Comparison of ENCODE assay signal across 6 cellular contexts in the genomic region with DNA sequence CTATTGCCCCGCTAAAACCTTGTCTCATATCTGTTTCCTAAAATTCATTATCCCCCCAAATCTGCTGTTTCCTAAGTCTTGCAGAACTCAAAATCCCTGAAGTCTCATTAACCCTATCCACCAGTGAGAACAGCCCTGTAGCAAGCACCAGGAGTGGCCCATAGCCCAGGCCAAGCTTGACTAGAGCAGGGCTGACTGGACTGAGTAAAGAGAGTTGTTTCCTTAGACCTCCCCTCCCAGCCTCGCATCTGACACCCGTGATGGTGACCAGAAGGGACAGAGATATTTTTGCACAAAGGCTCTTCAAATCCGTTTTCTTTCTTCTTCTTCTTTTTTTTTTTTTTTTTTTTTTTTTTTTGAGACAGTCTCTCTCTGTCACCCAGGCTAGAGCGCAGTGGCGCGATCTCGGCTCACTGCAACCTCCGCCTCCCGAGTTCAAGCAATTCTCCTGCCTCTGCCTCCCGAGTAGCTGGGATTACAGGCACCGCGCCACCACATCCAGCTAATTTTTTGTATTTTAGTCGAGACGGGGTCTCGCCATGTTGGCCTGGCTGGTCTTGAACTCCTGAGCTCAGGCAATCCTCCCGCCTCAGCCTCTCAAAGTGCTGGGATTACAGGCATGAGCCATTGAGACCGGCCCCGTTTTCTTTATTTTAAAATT. TPM values are rescaled to one million over a fixed set of nuclear protein-coding genes. Genes with fewer than 3 reads are reported as not detected.
DNase-seq lines count a peak whose midpoint lies in the region; ATAC-seq and TF ChIP-seq lines count a peak whose summit lies in the region.
"Not testable (repeated sequence)": the region's sequence is repeated elsewhere in the genome, so short reads cannot be mapped to it uniquely, and the experiment has no call there.

No MANE protein-coding gene starts in this region.

- not testable (repeated sequence) for H3K4me1 ChIP-seq in PC-3 (ENCODE audit: insufficient read depth, low read length)
- peaks cover 0 to 35% (median 14%) of the 10 kb centered on the region in 4 donors for H3K4me1 ChIP-seq in tibial nerve

- not testable (repeated sequence) for TF ChIP-seq CTCF in GM12864 (IDR thresholded peaks at IDR 0.05; ENCODE audit: low read depth, low read length, missing control alignments); PC-3 (conservative IDR thresholded peaks at IDR 0.05; ENCODE audit: low read depth, low read length); fibroblast of pulmonary artery (IDR thresholded peaks at IDR 0.05; ENCODE audit: low read length, missing control alignments); nephron progenitor cell (IDR thresholded peaks at IDR 0.05); tibial nerve (IDR thresholded peaks at IDR 0.05)

- H3K4me2 ChIP-seq in PC-3 (ENCODE audit: low read length): peak overlapping the region; percentile 99

- H3K27me3 ChIP-seq in PC-3 (ENCODE audit: low read length); tibial nerve: not testable (repeated sequence)

- peak overlapping the region; percentile 49; the same call in 1 of the 2 replicates for H3K27ac ChIP-seq in PC-3 (ENCODE audit: low read length)
- H3K27ac ChIP-seq in tibial nerve: peak overlapping the region; percentile 2 to 88 (median 82)

- H3K27me3 Mint-ChIP-seq in activated naive CD8-positive, alpha-beta T cell treated with anti-CD3 and anti-CD28 coated beads for 36 hours: not testable (repeated sequence)
- peaks cover 21% of the 10 kb centered on the region for H3K27me3 Mint-ChIP-seq in nephron progenitor cell (ENCODE audit: low read depth, poor library complexity)

- not testable (repeated sequence) for H3F3A ChIP-seq in PC-3 (ENCODE audit: low read length, unreplicated experiment)

- H3K9me3 Mint-ChIP-seq in activated naive CD8-positive, alpha-beta T cell treated with anti-CD3 and anti-CD28 coated beads for 36 hours; nephron progenitor cell: not testable (repeated sequence)

- H2AFZ ChIP-seq in PC-3 (ENCODE audit: low read length): peak overlapping the region; percentile 99

- peak overlapping the region; percentile 96 for H3K4me3 Mint-ChIP-seq in activated naive CD8-positive, alpha-beta T cell treated with anti-CD3 and anti-CD28 coated beads for 36 hours
- peak overlapping the region; percentile 95 for H3K4me3 Mint-ChIP-seq in nephron progenitor cell

- POLR2A ChIA-PET in PC-3 (lab: Charles Lee; ENCODE audit: unreplicated experiment): not testable (repeated sequence)

- H3K79me2 ChIP-seq in PC-3 (ENCODE audit: low read length): not testable (repeated sequence)

- H3K36me3 Mint-ChIP-seq in activated naive CD8-positive, alpha-beta T cell treated with anti-CD3 and anti-CD28 coated beads for 36 hours: peaks cover 15% of the 10 kb centered on the region
- H3K36me3 Mint-ChIP-seq in nephron progenitor cell (ENCODE audit: low read depth): peaks cover 10% of the 10 kb centered on the region

- 78% methylated on average over 19 of the region's 19 CpGs for whole genome bisulfite sequencing in tibial nerve, 2 donors

- CTCF ChIA-PET in PC-3 (lab: Charles Lee): not testable (repeated sequence)

- not testable (repeated sequence) for BruUV-seq in PC-3 (replicated peaks; lab: Mats Ljungman, UMichigan)

- peaks cover 17% of the 10 kb centered on the region for H3K4me1 Mint-ChIP-seq in activated naive CD8-positive, alpha-beta T cell treated with anti-CD3 and anti-CD28 coated beads for 36 hours
- H3K4me1 Mint-ChIP-seq in nephron progenitor cell: peaks cover 49% of the 10 kb centered on the region

- TF ChIP-seq POLR2A in tibial nerve (IDR thresholded peaks at IDR 0.05): not testable (repeated sequence)

- H3K36me3 ChIP-seq in PC-3 (ENCODE audit: low read depth, low read length); tibial nerve: not testable (repeated sequence)

- H3K9ac ChIP-seq in PC-3 (ENCODE audit: low read length): peak overlapping the region; percentile 57; the same call in 1 of the 2 replicates

- ATAC-seq in PC-3: not testable (repeated sequence)

- H3K9me2 ChIP-seq in PC-3 (replicated peaks; ENCODE audit: low read length): not testable (repeated sequence)

- not testable (repeated sequence) for TF ChIP-seq EP300 in tibial nerve (IDR thresholded peaks at IDR 0.05)

- intact Hi-C loops in PC-3 (cut with micrococcal nuclease): loop anchor here (2.0 kb wide), 1 partner anchor 20 kb away; a partner anchor contains a TSS

- not testable (repeated sequence) for H4K20me1 ChIP-seq in PC-3 (ENCODE audit: low read length)

- not testable (repeated sequence) for DNase-seq in GM12864 (ENCODE audit: low read depth); PC-3; activated naive CD8-positive, alpha-beta T cell treated with anti-CD3 and anti-CD28 coated beads for 36 hours; fibroblast of pulmonary artery (ENCODE audit: low read depth); nephron progenitor cell; tibial nerve (ENCODE audit: low spot score in 2 of 2)

- H3K27ac Mint-ChIP-seq in activated naive CD8-positive, alpha-beta T cell treated with anti-CD3 and anti-CD28 coated beads for 36 hours: peak overlapping the region; percentile 87
- not testable (repeated sequence) for H3K27ac Mint-ChIP-seq in nephron progenitor cell

- H3K9me3 ChIP-seq in PC-3 (ENCODE audit: low read length); tibial nerve: not testable (repeated sequence)

- H3K4me3 ChIP-seq in GM12864 (ENCODE audit: low read depth, low read length) (peak overlapping the region; percentile 86), PC-3 (ENCODE audit: low read length) (peak overlapping the region; percentile 88), fibroblast of pulmonary artery (replicated peaks; ENCODE audit: low read depth, low read length) (peak overlapping the region; percentile 87), tibial nerve (peak overlapping the region in 2 of 4 donors; percentile 42 to 70)

RNA-seq across cellular contexts. Expression of a gene that starts 0.8 kb away (rescaled TPM):
- total RNA-seq in PC-3 (2014; rRNA removed) (1.6 and 2.4 TPM in 2 replicates), tibial nerve (10 to 100 TPM in 1 of 4 donors, 1 to 10 TPM in 3; 4.5 to 14.4 (median 5.3) TPM)
- total RNA-seq in activated naive CD8-positive, alpha-beta T cell treated with anti-CD3 and anti-CD28 coated beads for 36 hours: 1 to 10 TPM; 5.1 to 6.2 TPM

RNA-seq across cellular contexts. Expression of a gene that starts 1.0 kb away (rescaled TPM):
- total RNA-seq in PC-3 (2014; rRNA removed) (38.8 and 41.0 TPM in 2 replicates), tibial nerve (10 to 100 TPM in 3 of 4 donors, 1 to 10 TPM in 1; 9.6 to 25.2 (median 18.5) TPM)
- 10 to 100 TPM; 88.6 to 90.2 TPM for total RNA-seq in activated naive CD8-positive, alpha-beta T cell treated with anti-CD3 and anti-CD28 coated beads for 36 hours

RNA-seq across cellular contexts. Expression of a gene that starts 21.2 kb away (rescaled TPM):
- total RNA-seq in PC-3 (2014; rRNA removed): 90.5 and 138 TPM in 2 replicates
- 1 to 10 TPM; 1.6 to 1.8 TPM for total RNA-seq in activated naive CD8-positive, alpha-beta T cell treated with anti-CD3 and anti-CD28 coated beads for 36 hours
- total RNA-seq in tibial nerve: 10 to 100 TPM; 83.4 to 93.1 (median 87.1) TPM

RNA-seq across cellular contexts. Expression of a gene that starts 34.3 kb away (rescaled TPM):
- 26.2 and 34.6 TPM in 2 replicates for total RNA-seq in PC-3 (2014; rRNA removed)
- 10 to 100 TPM; 29.0 to 30.9 TPM for total RNA-seq in activated naive CD8-positive, alpha-beta T cell treated with anti-CD3 and anti-CD28 coated beads for 36 hours
- 10 to 100 TPM; 15.1 to 40.6 (median 27.5) TPM for total RNA-seq in tibial nerve

RNA-seq across cellular contexts. Expression of a gene that starts 37.7 kb away (rescaled TPM):
- total RNA-seq in PC-3 (2014; rRNA removed): 57.5 and 64.4 TPM in 2 replicates
- total RNA-seq in activated naive CD8-positive, alpha-beta T cell treated with anti-CD3 and anti-CD28 coated beads for 36 hours: 10 to 100 TPM; 19.1 to 20.1 TPM
- 10 to 100 TPM; 35.7 to 84.6 (median 69.0) TPM for total RNA-seq in tibial nerve

Comparison
In these comparisons a context has a peak if more than half of its experiments do, and no peak if none do; other contexts are left out.
1. RNA of a gene that starts 21.2 kb away (total RNA-seq): 90.5 to 138 TPM in PC-3 and 83.4 to 93.1 TPM in tibial nerve; 1.6 to 1.8 TPM in activated naive CD8-positive, alpha-beta T cell treated with anti-CD3 and anti-CD28 coated beads for 36 hours; every median in the first group is over 10 times any median in the second.